Comparison of ENCODE assay signal across 8 cellular contexts in the genomic region with DNA sequence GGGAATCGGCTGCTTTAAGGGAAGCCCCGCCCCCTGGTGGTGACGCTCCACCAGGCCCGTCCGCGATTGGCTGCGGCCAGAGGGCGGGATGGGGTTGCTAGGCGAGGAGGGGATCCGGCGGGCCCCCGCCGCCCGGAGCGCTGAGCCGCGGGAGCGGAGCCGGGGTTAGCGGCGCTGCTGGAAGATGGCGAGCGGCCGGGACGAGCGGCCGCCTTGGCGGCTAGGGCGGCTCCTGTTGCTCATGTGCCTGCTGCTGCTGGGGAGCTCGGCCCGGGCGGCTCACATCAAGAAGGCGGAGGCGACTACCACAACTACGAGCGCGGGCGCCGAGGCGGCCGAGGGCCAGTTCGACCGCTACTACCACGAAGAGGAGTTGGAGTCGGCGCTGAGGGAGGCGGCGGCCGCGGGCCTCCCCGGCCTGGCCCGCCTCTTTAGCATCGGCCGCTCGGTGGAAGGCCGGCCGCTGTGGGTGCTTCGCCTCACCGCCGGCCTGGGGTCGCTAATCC. TPM values are rescaled to one million over a fixed set of nuclear protein-coding genes. Genes with fewer than 3 reads are reported as not detected.
DNase-seq lines count a peak whose midpoint lies in the region; ATAC-seq and TF ChIP-seq lines count a peak whose summit lies in the region.

A gene (plus strand): TSS at position 131 of the 506 bp plus-strand sequence. CDS start 54 bp downstream, at position 185.

- H3K27ac Mint-ChIP-seq in activated naive CD8-positive, alpha-beta T cell treated with anti-CD3 and anti-CD28 coated beads, Interleukin-2, amount 50 U/mL, for 24 hours = peak within 1 kb of the TSS; percentile 85

- H3K9me3 ChIP-seq in cardiac muscle cell (ENCODE audit: low read depth) = no peaks in the 10 kb centered on the region
- H3K9me3 ChIP-seq in parathyroid adenoma (ENCODE audit: control insufficient read depth, low read length) = no peaks in the 10 kb centered on the region
- H3K9me3 ChIP-seq in tibial artery = no peaks in the 10 kb centered on the region

- intact Hi-C loops in tibial artery (cut with DNase I; ENCODE audit: low total_unique reads) = loop anchor here (5.0 kb wide), 1 partner anchor 87 kb away; a partner anchor contains a TSS

- peak within 1 kb of the TSS; percentile 83 for H3K4me3 ChIP-seq in GM12864 (ENCODE audit: low read depth, low read length)
- peak within 1 kb of the TSS; percentile 93 for H3K4me3 ChIP-seq in cardiac muscle cell
- H3K4me3 ChIP-seq in parathyroid adenoma (ENCODE audit: low read depth, low read length) = peak within 1 kb of the TSS; percentile 87
- peak within 1 kb of the TSS; percentile 78 to 80 for H3K4me3 ChIP-seq in tibial artery

- peaks cover 39% of the 10 kb centered on the region for H3K4me1 ChIP-seq in cardiac muscle cell (ENCODE audit: low read depth)
- H3K4me1 ChIP-seq in parathyroid adenoma = peaks cover 30% of the 10 kb centered on the region
- peaks cover 0 to 42% (median 18%) of the 10 kb centered on the region in 4 donors for H3K4me1 ChIP-seq in tibial artery

- TF ChIP-seq CTCF in GM12864 (IDR thresholded peaks at IDR 0.05; ENCODE audit: low read depth, low read length, missing control alignments) (no peak), cardiac muscle cell (IDR thresholded peaks at IDR 0.05; ENCODE audit: low read depth, low read length) (no peak), parathyroid adenoma (IDR thresholded peaks at IDR 0.05) (peak; percentile 31), tibial artery (IDR thresholded peaks at IDR 0.05) (no peak)

- peak within 1 kb of the TSS; percentile 82 for H3K4me2 ChIP-seq in parathyroid adenoma (ENCODE audit: low read length)

- H3K36me3 ChIP-seq in cardiac muscle cell (no peaks in the 10 kb centered on the region), parathyroid adenoma (ENCODE audit: control insufficient read depth, insufficient read depth, low read length) (no peaks in the 10 kb centered on the region), tibial artery (no peaks in the 10 kb centered on the region)

- H3K27ac ChIP-seq in cardiac muscle cell (peak within 1 kb of the TSS; percentile 80), parathyroid adenoma (peak within 1 kb of the TSS; percentile 84), tibial artery (peak within 1 kb of the TSS; percentile 81 to 90)

- H2AFZ ChIP-seq in parathyroid adenoma = peak within 1 kb of the TSS; percentile 99

- no peaks in the 10 kb centered on the region for H3K27me3 ChIP-seq in cardiac muscle cell
- H3K27me3 ChIP-seq in parathyroid adenoma (ENCODE audit: control insufficient read depth, insufficient read depth, low read length) = no peaks in the 10 kb centered on the region
- H3K27me3 ChIP-seq in tibial artery = no peaks in the 10 kb centered on the region

- peak within 1 kb of the TSS; percentile 78 for H3K9ac ChIP-seq in parathyroid adenoma

- peak; percentile 90 for ATAC-seq in HG02759 (IDR thresholded peaks at IDR 0.05; ENCODE audit: unreplicated experiment)
- ATAC-seq in activated naive CD8-positive, alpha-beta T cell treated with anti-CD3 and anti-CD28 coated beads, Interleukin-2, amount 50 U/mL, for 24 hours = peak; percentile 83

- peaks cover 8% of the 10 kb centered on the region for H3K36me3 Mint-ChIP-seq in activated naive CD8-positive, alpha-beta T cell treated with anti-CD3 and anti-CD28 coated beads, Interleukin-2, amount 50 U/mL, for 24 hours (ENCODE audit: low read depth)

- peaks cover 65% of the 10 kb centered on the region for H3K4me1 Mint-ChIP-seq in activated naive CD8-positive, alpha-beta T cell treated with anti-CD3 and anti-CD28 coated beads, Interleukin-2, amount 50 U/mL, for 24 hours

- H3K27me3 Mint-ChIP-seq in activated naive CD8-positive, alpha-beta T cell treated with anti-CD3 and anti-CD28 coated beads, Interleukin-2, amount 50 U/mL, for 24 hours = no peaks in the 10 kb centered on the region

- DNase-seq in GM12864 (ENCODE audit: low read depth) = peak; percentile 75
- DNase-seq in NCI-H1436 (lab: John Stamatoyannopoulos, UW) = peak; percentile 97
- peak; percentile 90 for DNase-seq in SW480 (ENCODE audit: low spot score)
- DNase-seq in activated naive CD8-positive, alpha-beta T cell treated with anti-CD3 and anti-CD28 coated beads, Interleukin-2, amount 50 U/mL, for 24 hours = peak; percentile 98
- DNase-seq in cardiac muscle cell (ENCODE audit: low read depth in 1 of 2, low spot score in 1 of 2) = peak; percentile 97 to 98
- peak; percentile 97 to 99 for DNase-seq in tibial artery

- peaks cover 30% of the 10 kb centered on the region for H3K79me2 ChIP-seq in parathyroid adenoma

- H3K9me3 Mint-ChIP-seq in activated naive CD8-positive, alpha-beta T cell treated with anti-CD3 and anti-CD28 coated beads, Interleukin-2, amount 50 U/mL, for 24 hours = peaks cover 3% of the 10 kb centered on the region

- H3K4me3 Mint-ChIP-seq in activated naive CD8-positive, alpha-beta T cell treated with anti-CD3 and anti-CD28 coated beads, Interleukin-2, amount 50 U/mL, for 24 hours = peak within 1 kb of the TSS; percentile 82

RNA-seq across cellular contexts. Expression of the gene that starts here (rescaled TPM):
- total RNA-seq in cardiac muscle cell = 47.4 and 47.6 TPM in 2 replicates
- 19.5 and 30.5 TPM in 2 replicates for polyA plus RNA-seq in cardiac muscle cell

Comparison
In these comparisons a context has a peak if more than half of its experiments do, and no peak if none do; other contexts are left out.
1. Peak in every context shown above with its lines: DNase-seq, ATAC-seq, H3K4me3 ChIP-seq and H3K27ac ChIP-seq.